11 cellular contexts compared by ENCODE assay signal in genomic region chr1:103191327-103191726, GRCh38.
"Had no signal": no experiment of that assay in that cellular context is flagged by ENCODE, and none has a peak within 500 bp of the region (broad histone marks: within the 10 kb centered on the region; RNA-seq: fewer than 3 reads in every experiment).

No MANE protein-coding gene starts in this region.

- H3K4me3 ChIP-seq: esophagus squamous epithelium, heart right ventricle, skin epidermis, tibial artery had no signal

- H3K27ac ChIP-seq: esophagus squamous epithelium, heart right ventricle, skin epidermis, tibial artery had no signal

- H3K9me3 Mint-ChIP-seq: activated CD4-positive, alpha-beta T cell treated with anti-CD3 and anti-CD28 coated beads, Interleukin-2, amount 10 ng/mL, durations not matched to agents 7 days and 5 days; activated naive CD4-positive, alpha-beta T cell treated with anti-CD3 and anti-CD28 coated beads, Interleukin-2, amount 50 U/mL, for 24 hours; activated T-helper 17 cell treated with anti-CD3 and anti-CD28 coated beads, Interleukin-2, amount 50 U/mL, for 72 hours had no signal

- H3K36me3 Mint-ChIP-seq: activated naive CD4-positive, alpha-beta T cell treated with anti-CD3 and anti-CD28 coated beads, Interleukin-2, amount 50 U/mL, for 24 hours had no signal

- H3K27me3 Mint-ChIP-seq: activated CD4-positive, alpha-beta T cell treated with anti-CD3 and anti-CD28 coated beads, Interleukin-2, amount 10 ng/mL, durations not matched to agents 7 days and 5 days; activated naive CD4-positive, alpha-beta T cell treated with anti-CD3 and anti-CD28 coated beads, Interleukin-2, amount 50 U/mL, for 24 hours; activated T-helper 17 cell treated with anti-CD3 and anti-CD28 coated beads, Interleukin-2, amount 50 U/mL, for 72 hours had no signal

- H3K27me3 ChIP-seq: esophagus squamous epithelium, heart right ventricle, tibial artery had no signal

- H3K4me1 ChIP-seq: esophagus squamous epithelium, heart right ventricle, tibial artery had no signal

- H3K4me1 Mint-ChIP-seq: activated CD4-positive, alpha-beta T cell treated with anti-CD3 and anti-CD28 coated beads, Interleukin-2, amount 10 ng/mL, durations not matched to agents 7 days and 5 days; activated naive CD4-positive, alpha-beta T cell treated with anti-CD3 and anti-CD28 coated beads, Interleukin-2, amount 50 U/mL, for 24 hours; activated T-helper 17 cell treated with anti-CD3 and anti-CD28 coated beads, Interleukin-2, amount 50 U/mL, for 72 hours had no signal

- H3K4me3 Mint-ChIP-seq: activated CD4-positive, alpha-beta T cell treated with anti-CD3 and anti-CD28 coated beads, Interleukin-2, amount 10 ng/mL, durations not matched to agents 7 days and 5 days; activated naive CD4-positive, alpha-beta T cell treated with anti-CD3 and anti-CD28 coated beads, Interleukin-2, amount 50 U/mL, for 24 hours; activated T-helper 17 cell treated with anti-CD3 and anti-CD28 coated beads, Interleukin-2, amount 50 U/mL, for 72 hours; neural crest cell had no signal

- H3K27ac Mint-ChIP-seq: activated CD4-positive, alpha-beta T cell treated with anti-CD3 and anti-CD28 coated beads, Interleukin-2, amount 10 ng/mL, durations not matched to agents 7 days and 5 days; activated naive CD4-positive, alpha-beta T cell treated with anti-CD3 and anti-CD28 coated beads, Interleukin-2, amount 50 U/mL, for 24 hours; activated T-helper 17 cell treated with anti-CD3 and anti-CD28 coated beads, Interleukin-2, amount 50 U/mL, for 72 hours had no signal

- DNase-seq: activated CD4-positive, alpha-beta T cell treated with anti-CD3 and anti-CD28 coated beads, Interleukin-2, amount 10 ng/mL, durations not matched to agents 7 days and 5 days; activated CD4-positive, CD25-positive, alpha-beta regulatory T cell; activated T-cell treated with anti-CD3 and anti-CD28 coated beads for 4 hours; esophagus squamous epithelium; heart right ventricle; left ventricle myocardium superior; tibial artery had no signal

- H3K36me3 ChIP-seq: esophagus squamous epithelium, heart right ventricle, tibial artery had no signal

- H3K9me3 ChIP-seq: esophagus squamous epithelium, tibial artery had no signal
